Comparison of ENCODE assay signal across 8 cellular contexts in genomic region chr15:41492597-41493204, GRCh38. TPM values are rescaled to one million over a fixed set of nuclear protein-coding genes. Genes with fewer than 3 reads are reported as not detected.
A peak's percentile ranks its signal among the peaks of the same experiment; 100 is the strongest.
DNase-seq lines count a peak whose midpoint lies in the region; ATAC-seq, FAIRE-seq and TF ChIP-seq lines count a peak whose summit lies in the region.

No MANE protein-coding gene starts in this region.

- H2AFZ ChIP-seq in keratinocyte (ENCODE audit: control insufficient read depth, low read length), result peak overlapping the region; percentile 81

- H3K4me3 Mint-ChIP-seq in activated T-cell treated with anti-CD3 and anti-CD28 coated beads, Interleukin-2, amount 50 U/mL, for 4 hours, result peak overlapping the region; percentile 75
- peak overlapping the region; percentile 68 for H3K4me3 Mint-ChIP-seq in activated CD8-positive, alpha-beta T cell treated with anti-CD3 and anti-CD28 coated beads for 36 hours

- peak overlapping the region; percentile 54 for H3K9ac ChIP-seq in keratinocyte (ENCODE audit: control insufficient read depth, extremely low read depth, insufficient read depth, low read length)

- peaks cover 33% of the 10 kb centered on the region for H3K27me3 ChIP-seq in keratinocyte (ENCODE audit: control insufficient read depth, extremely low read depth, insufficient read depth, low read length)
- peaks cover 3 to 87% of the 10 kb centered on the region in 2 donors for H3K27me3 ChIP-seq in tibial nerve

- H3K4me1 ChIP-seq in keratinocyte (ENCODE audit: control insufficient read depth, extremely low read depth, insufficient read depth, low read length) (peaks cover 26% of the 10 kb centered on the region), tibial nerve (peaks cover 0 to 35% (median 29%) of the 10 kb centered on the region in 4 donors)

- dilution Hi-C loops in keratinocyte (cut with MboI; ENCODE audit: extremely low pct_ligation_motif_present, low sequenced_read_pairs), result no loop called here

- CTCF ChIA-PET in activated CD8-positive, alpha-beta T cell treated with anti-CD3 and anti-CD28 coated beads for 36 hours (lab: Charles Lee), result interaction anchor here (1.6 to 1.8 kb wide), 2 partner anchors 27 to 282 kb away, joined by 4 to 11 read pairs; partner anchors contain the start of gene MAPKBP1

- no peak for TF ChIP-seq CTCF in activated CD8-positive, alpha-beta T cell treated with anti-CD3 and anti-CD28 coated beads for 36 hours (IDR thresholded peaks at IDR 0.05)
- TF ChIP-seq CTCF in keratinocyte (optimal IDR thresholded peaks at IDR 0.05 in 1 of 3, IDR thresholded peaks at IDR 0.05 in 1 of 3, conservative IDR thresholded peaks at IDR 0.05 in 1 of 3; ENCODE audit: extremely low read depth in 1 of 3, insufficient read depth in 2 of 3, low read length in 3 of 3) (no peak), tibial nerve (IDR thresholded peaks at IDR 0.05) (no peak)

- POLR2A ChIA-PET in activated CD8-positive, alpha-beta T cell treated with anti-CD3 and anti-CD28 coated beads for 36 hours (lab: Charles Lee), result interaction anchor here (0.6 to 1.7 kb wide), 6 partner anchors 9 to 282 kb away, joined by 3 to 9 read pairs (median 4); partner anchors contain the start of genes LTK and MAPKBP1

- FAIRE-seq in keratinocyte (lab: Jason Lieb, UNC), result no peak

- H4K20me1 ChIP-seq in keratinocyte (ENCODE audit: control insufficient read depth, extremely low read depth, insufficient read depth, low read length), result no peaks in the 10 kb centered on the region

- TF ChIP-seq EP300 in tibial nerve (IDR thresholded peaks at IDR 0.05), result no peak

- no peak for DNase-seq in activated T-cell treated with anti-CD3 and anti-CD28 coated beads, Interleukin-2, amount 50 U/mL, for 4 hours
- no peak for DNase-seq in activated T-cell treated with anti-CD3 and anti-CD28 coated beads, Interleukin-2, amount 50 U/mL, for 48 hours
- DNase-seq in activated CD8-positive, alpha-beta T cell treated with anti-CD3 and anti-CD28 coated beads for 36 hours, result no peak
- no peak for DNase-seq in keratinocyte (ENCODE audit: low read depth, low spot score)
- DNase-seq in tibial nerve (ENCODE audit: low spot score in 2 of 2), result no peak
- no peak for DNase-seq in medulla oblongata (ENCODE audit: extremely low spot score)

- no peak overlapping the region for H3K27ac ChIP-seq in keratinocyte (ENCODE audit: control insufficient read depth, insufficient read depth, low read length)
- peak overlapping the region in 1 of 4 donors; percentile 80 for H3K27ac ChIP-seq in tibial nerve

- H3K4me2 ChIP-seq in keratinocyte (ENCODE audit: control insufficient read depth, extremely low read depth, insufficient read depth, low read depth, low read length), result peak overlapping the region; percentile 68

- no peak for TF ChIP-seq POLR2A in tibial nerve (IDR thresholded peaks at IDR 0.05)

- H3K27me3 Mint-ChIP-seq in activated T-cell treated with anti-CD3 and anti-CD28 coated beads, Interleukin-2, amount 50 U/mL, for 4 hours (ENCODE audit: low read depth), result peaks cover 33% of the 10 kb centered on the region
- H3K27me3 Mint-ChIP-seq in activated CD8-positive, alpha-beta T cell treated with anti-CD3 and anti-CD28 coated beads for 36 hours, result peaks cover 38% of the 10 kb centered on the region

- H3K4me3 ChIP-seq in keratinocyte (ENCODE audit: control insufficient read depth in 2 of 3, extremely low read depth in 1 of 3, insufficient read depth in 2 of 3, low read depth in 1 of 3, low read length in 3 of 3), result peak overlapping the region in 2 of 3 experiments; percentile 57 to 67
- peak overlapping the region; percentile 49 to 76 (median 71) for H3K4me3 ChIP-seq in tibial nerve

- H3K79me2 ChIP-seq in keratinocyte (ENCODE audit: control insufficient read depth, insufficient read depth, low read length), result no peaks in the 10 kb centered on the region

- H3K9me3 ChIP-seq in keratinocyte (ENCODE audit: control insufficient read depth, low read depth, low read length), result no peaks in the 10 kb centered on the region
- no peaks in the 10 kb centered on the region for H3K9me3 ChIP-seq in tibial nerve

- intact Hi-C loops in activated CD8-positive, alpha-beta T cell treated with anti-CD3 and anti-CD28 coated beads for 36 hours (cut with micrococcal nuclease), result no loop called here

- no peaks in the 10 kb centered on the region for H3K9me1 ChIP-seq in keratinocyte (ENCODE audit: control insufficient read depth, extremely low read depth, insufficient read depth, low read length)

- peak in 1 of 2 donors; percentile 18 for ATAC-seq in activated T-cell treated with anti-CD3 and anti-CD28 coated beads, Interleukin-2, amount 50 U/mL, for 4 hours
- ATAC-seq in activated CD8-positive, alpha-beta T cell treated with anti-CD3 and anti-CD28 coated beads for 36 hours, result no peak
- ATAC-seq in HG03469 (IDR thresholded peaks at IDR 0.05; ENCODE audit: unreplicated experiment), result no peak
- no peak for ATAC-seq in HG03378 (IDR thresholded peaks at IDR 0.05; ENCODE audit: unreplicated experiment)

- WGBS in tibial nerve, 2 donors, result 6 to 10% methylated on average over 15 of the region's 15 CpGs

- H3K4me1 Mint-ChIP-seq in activated T-cell treated with anti-CD3 and anti-CD28 coated beads, Interleukin-2, amount 50 U/mL, for 4 hours (ENCODE audit: low read depth), result peaks cover 29% of the 10 kb centered on the region
- H3K4me1 Mint-ChIP-seq in activated CD8-positive, alpha-beta T cell treated with anti-CD3 and anti-CD28 coated beads for 36 hours (ENCODE audit: low read depth), result peaks cover 42% of the 10 kb centered on the region

- H3K9me3 Mint-ChIP-seq in activated T-cell treated with anti-CD3 and anti-CD28 coated beads, Interleukin-2, amount 50 U/mL, for 4 hours, result no peaks in the 10 kb centered on the region
- H3K9me3 Mint-ChIP-seq in activated CD8-positive, alpha-beta T cell treated with anti-CD3 and anti-CD28 coated beads for 36 hours, result no peaks in the 10 kb centered on the region

- no peaks in the 10 kb centered on the region for H3K36me3 Mint-ChIP-seq in activated T-cell treated with anti-CD3 and anti-CD28 coated beads, Interleukin-2, amount 50 U/mL, for 4 hours (ENCODE audit: insufficient read depth)
- peaks cover 3% of the 10 kb centered on the region for H3K36me3 Mint-ChIP-seq in activated CD8-positive, alpha-beta T cell treated with anti-CD3 and anti-CD28 coated beads for 36 hours (ENCODE audit: low read depth)

- H3K36me3 ChIP-seq in keratinocyte (ENCODE audit: control insufficient read depth in 2 of 2, extremely low read depth in 1 of 2, insufficient read depth in 2 of 2, low read length in 2 of 2) (no peaks in the 10 kb centered on the region), tibial nerve (no peaks in the 10 kb centered on the region)

- H3K27ac Mint-ChIP-seq in activated CD8-positive, alpha-beta T cell treated with anti-CD3 and anti-CD28 coated beads for 36 hours, result peak overlapping the region; percentile 81

RNA-seq across cellular contexts. Expression of gene ITPKA, which starts 1.0 kb away (rescaled TPM):
- total RNA-seq in activated T-cell treated with anti-CD3 and anti-CD28 coated beads, Interleukin-2, amount 50 U/mL, for 4 hours, result under 1 TPM; 0.20 to 0.47 (median 0.27) TPM
- total RNA-seq in activated CD8-positive, alpha-beta T cell treated with anti-CD3 and anti-CD28 coated beads for 36 hours, result 1 to 10 TPM; 4.7 to 6.1 TPM
- polyA plus RNA-seq in keratinocyte, result 0.12 to 0.14 TPM in 2 of 3 replicates, not detected in the other
- polyA plus RNA-seq in keratinocyte (2011; ENCODE audit: low read depth), result not detected
- 0.22 TPM in 1 of 2 replicates, not detected in the other for polyA plus RNA-seq in keratinocyte (2011; cell fraction: cytosol; rRNA removed)
- 0.15 TPM in 1 of 2 replicates, not detected in the other for polyA plus RNA-seq in keratinocyte (2011; cell fraction: nucleus; rRNA removed)
- polyA plus RNA-seq in keratinocyte (2012; ENCODE audit: low replicate concordance), result 0.11 TPM in 1 of 2 replicates, not detected in the other
- polyA minus RNA-seq in keratinocyte, result not detected in 3 replicates
- polyA minus RNA-seq in keratinocyte (2011; cell fraction: cytosol; rRNA and poly(A)+ RNA removed), result 3.3 TPM
- not detected in 2 replicates for polyA minus RNA-seq in keratinocyte (2011; cell fraction: nucleus; rRNA and poly(A)+ RNA removed)
- not detected for total RNA-seq in tibial nerve

RNA-seq across cellular contexts. Expression of gene LTK, which starts 20.9 kb away (rescaled TPM):
- under 1 TPM; 0.11 to 0.24 (median 0.23) TPM for total RNA-seq in activated T-cell treated with anti-CD3 and anti-CD28 coated beads, Interleukin-2, amount 50 U/mL, for 4 hours
- under 1 TPM; 0.81 to 0.83 TPM for total RNA-seq in activated CD8-positive, alpha-beta T cell treated with anti-CD3 and anti-CD28 coated beads for 36 hours
- polyA plus RNA-seq in keratinocyte, result not detected in 3 replicates
- polyA plus RNA-seq in keratinocyte (2011; ENCODE audit: low read depth), result not detected
- polyA plus RNA-seq in keratinocyte (2011; cell fraction: cytosol; rRNA removed), result not detected in 2 replicates
- not detected in 2 replicates for polyA plus RNA-seq in keratinocyte (2011; cell fraction: nucleus; rRNA removed)
- not detected in 2 replicates for polyA plus RNA-seq in keratinocyte (2012; ENCODE audit: low replicate concordance)
- polyA minus RNA-seq in keratinocyte, result not detected in 3 replicates
- not detected for polyA minus RNA-seq in keratinocyte (2011; cell fraction: cytosol; rRNA and poly(A)+ RNA removed)
- not detected in 2 replicates for polyA minus RNA-seq in keratinocyte (2011; cell fraction: nucleus; rRNA and poly(A)+ RNA removed)
- total RNA-seq in tibial nerve, result under 1 TPM in 2 of 4 donors, not detected in 2; 0.39 to 0.90 TPM

RNA-seq across cellular contexts. Expression of gene RPAP1, which starts 51.4 kb away (rescaled TPM):
- 10 to 100 TPM; 63.6 to 70.4 (median 66.2) TPM for total RNA-seq in activated T-cell treated with anti-CD3 and anti-CD28 coated beads, Interleukin-2, amount 50 U/mL, for 4 hours
- total RNA-seq in activated CD8-positive, alpha-beta T cell treated with anti-CD3 and anti-CD28 coated beads for 36 hours, result 10 to 100 TPM; 54.7 to 54.8 TPM
- 5.9 to 12.6 TPM (median 11.6 TPM) in 3 replicates for polyA plus RNA-seq in keratinocyte
- polyA plus RNA-seq in keratinocyte (2011; ENCODE audit: low read depth), result 11.2 TPM
- 8.7 and 11.7 TPM in 2 replicates for polyA plus RNA-seq in keratinocyte (2011; cell fraction: cytosol; rRNA removed)
- 32.2 and 36.3 TPM in 2 replicates for polyA plus RNA-seq in keratinocyte (2011; cell fraction: nucleus; rRNA removed)
- 14.6 and 22.9 TPM in 2 replicates for polyA plus RNA-seq in keratinocyte (2012; ENCODE audit: low replicate concordance)
- polyA minus RNA-seq in keratinocyte, result 9.3 to 50.7 TPM (median 16.2 TPM) in 3 replicates
- polyA minus RNA-seq in keratinocyte (2011; cell fraction: cytosol; rRNA and poly(A)+ RNA removed), result 15.2 TPM
- 20.3 and 28.6 TPM in 2 replicates for polyA minus RNA-seq in keratinocyte (2011; cell fraction: nucleus; rRNA and poly(A)+ RNA removed)
- 10 to 100 TPM; 16.4 to 47.7 (median 31.8) TPM for total RNA-seq in tibial nerve
